In genomic region chr11:132944557-132944920, GRCh38 we compare ENCODE assay signal across 22 cellular contexts.
DNase-seq lines count a peak whose midpoint lies in the region; TF ChIP-seq lines count a peak whose summit lies in the region.
"Had no signal": no experiment of that assay in that cellular context is flagged by ENCODE, and none has a peak within 500 bp of the region (broad histone marks: within the 10 kb centered on the region; RNA-seq: fewer than 3 reads in every experiment).

No MANE protein-coding gene starts in this region.

- no peak for TF ChIP-seq POLR2A in suprapubic skin (IDR thresholded peaks at IDR 0.05)

- H3K4me3 Mint-ChIP-seq in mesothelial cell of epicardium = peak overlapping the region; percentile 62
- H3K4me3 Mint-ChIP-seq: IgD-negative memory B cell, immature natural killer cell, natural killer cell had no signal

- H3K4me1 Mint-ChIP-seq in mesothelial cell of epicardium = peaks cover 25% of the 10 kb centered on the region
- H3K4me1 Mint-ChIP-seq: natural killer cell had no signal

- H3K36me3 Mint-ChIP-seq in mesothelial cell of epicardium = no peaks in the 10 kb centered on the region
- H3K36me3 Mint-ChIP-seq: IgD-negative memory B cell, immature natural killer cell, natural killer cell had no signal

- 1 to 8% methylated on average over 9 of the region's 9 CpGs for WGBS in ectodermal cell, 2 experiments
- WGBS in suprapubic skin = 39% methylated on average over 9 of the region's 9 CpGs

- H3K27me3 ChIP-seq in ectodermal cell (ENCODE audit: control insufficient read depth, insufficient read depth, low read length, poor library complexity, severe bottlenecking) = peaks cover 40% of the 10 kb centered on the region
- peaks cover 44% of the 10 kb centered on the region for H3K27me3 ChIP-seq in suprapubic skin
- no peaks in the 10 kb centered on the region for H3K27me3 ChIP-seq in effector memory CD4-positive, alpha-beta T cell (replicated peaks; ENCODE audit: control insufficient read depth, insufficient read depth, low read length, poor library complexity, severe bottlenecking)
- H3K27me3 ChIP-seq: BLaER1 treated with 17β-estradiol and CSF1 and Interleukin-3, amounts not matched to agents 10 nM and 100 nM; thyroid gland had no signal

- no peak for TF ChIP-seq EP300 in suprapubic skin (IDR thresholded peaks at IDR 0.05)

- H3K4me3 ChIP-seq in ectodermal cell (ENCODE audit: insufficient read depth, low read depth, low read length) (peak overlapping the region; percentile 45), suprapubic skin (peak overlapping the region; percentile 42)
- H3K4me3 ChIP-seq in effector memory CD4-positive, alpha-beta T cell (ENCODE audit: insufficient read depth, low read depth, low read length, poor library complexity, severe bottlenecking) = no peak overlapping the region
- H3K4me3 ChIP-seq: BLaER1 treated with 17β-estradiol and CSF1 and Interleukin-3, amounts not matched to agents 10 nM and 100 nM; lower lobe of right lung; thyroid gland had no signal

- peaks cover 80% of the 10 kb centered on the region for H3K27me3 Mint-ChIP-seq in mesothelial cell of epicardium (ENCODE audit: low read depth)

- DNase-seq in NCI-H1436 (lab: John Stamatoyannopoulos, UW) (peak; percentile 4), NCI-H1436 treated with DMSO at 0.1 percent for 48 hours (lab: John Stamatoyannopoulos, UW) (no peak), mesothelial cell of epicardium (ENCODE audit: low spot score in 2 of 2, unreplicated experiment in 2 of 2) (no peak), suprapubic skin (ENCODE audit: low spot score in 2 of 2) (no peak), GM19238 (ENCODE audit: insufficient read length, low spot score) (no peak), HuH-7.5 (ENCODE audit: low spot score) (no peak)
- no peak for DNase-seq in effector memory CD4-positive, alpha-beta T cell
- DNase-seq: activated CD4-positive, alpha-beta T cell treated with anti-CD3 and anti-CD28 coated beads for 4 hours; effector memory CD8-positive, alpha-beta T cell; immature natural killer cell; lower lobe of right lung; natural killer cell; Peyer's patch; stimulated activated CD4-positive, alpha-beta T cell treated with anti-CD3 and anti-CD28 coated beads, Interleukin-4, amount 100 ng/mL, for 1 hour; stimulated activated CD8-positive, alpha-beta memory T cell treated with anti-CD3 and anti-CD28 coated beads, Interleukin-4, amount 100 ng/mL, for 48 hours; thyroid gland had no signal

- H3K4me1 ChIP-seq in ectodermal cell (ENCODE audit: control insufficient read depth, insufficient read depth, low read length) = peaks cover 11% of the 10 kb centered on the region
- H3K4me1 ChIP-seq in suprapubic skin = peaks cover 15% of the 10 kb centered on the region
- H3K4me1 ChIP-seq in effector memory CD4-positive, alpha-beta T cell (ENCODE audit: control insufficient read depth, insufficient read depth, low read length, poor library complexity, severe bottlenecking) = no peaks in the 10 kb centered on the region
- H3K4me1 ChIP-seq: lower lobe of right lung had no signal

- H3K27ac ChIP-seq in ectodermal cell (ENCODE audit: insufficient read depth, low read depth, low read length, poor library complexity, severe bottlenecking) (no peak overlapping the region), suprapubic skin (no peak overlapping the region)
- H3K27ac ChIP-seq in effector memory CD4-positive, alpha-beta T cell (ENCODE audit: insufficient read depth, low read length, poor library complexity, severe bottlenecking) = no peak overlapping the region
- H3K27ac ChIP-seq: 22Rv1; BLaER1 treated with 17β-estradiol and CSF1 and Interleukin-3, amounts not matched to agents 10 nM and 100 nM; lower lobe of right lung; Peyer's patch; thyroid gland had no signal

- no peaks in the 10 kb centered on the region for H3K9me3 Mint-ChIP-seq in mesothelial cell of epicardium
- H3K9me3 Mint-ChIP-seq: IgD-negative memory B cell had no signal

- TF ChIP-seq CTCF in mesothelial cell of epicardium (IDR thresholded peaks at IDR 0.05; ENCODE audit: unreplicated experiment) (no peak), suprapubic skin (IDR thresholded peaks at IDR 0.05) (no peak)

- no peaks in the 10 kb centered on the region for H3K9me3 ChIP-seq in ectodermal cell (ENCODE audit: control insufficient read depth, low read length)
- H3K9me3 ChIP-seq in suprapubic skin = no peaks in the 10 kb centered on the region
- H3K9me3 ChIP-seq in effector memory CD4-positive, alpha-beta T cell (ENCODE audit: control insufficient read depth, low read length) = no peaks in the 10 kb centered on the region
- H3K9me3 ChIP-seq: lower lobe of right lung, Peyer's patch, SK-N-SH, thyroid gland had no signal

- no peak overlapping the region for H3K27ac Mint-ChIP-seq in mesothelial cell of epicardium
- H3K27ac Mint-ChIP-seq: activated naive CD4-positive, alpha-beta T cell treated with anti-CD3 and anti-CD28 coated beads, Interleukin-2, amount 50 U/mL, for 72 hours; effector memory CD8-positive, alpha-beta T cell; IgD-negative memory B cell; immature natural killer cell; natural killer cell had no signal

- H3K36me3 ChIP-seq in ectodermal cell (ENCODE audit: control insufficient read depth, insufficient read depth, low read length) (no peaks in the 10 kb centered on the region), suprapubic skin (no peaks in the 10 kb centered on the region)
- H3K36me3 ChIP-seq in effector memory CD4-positive, alpha-beta T cell (ENCODE audit: control insufficient read depth, insufficient read depth, low read length) = no peaks in the 10 kb centered on the region
- H3K36me3 ChIP-seq: BLaER1 treated with 17β-estradiol and CSF1 and Interleukin-3, amounts not matched to agents 10 nM and 100 nM; lower lobe of right lung; Peyer's patch; thyroid gland had no signal
